In genomic region chr10:80543319-80543672, GRCh38 we compare ENCODE assay signal across 5 cellular contexts. TPM values are rescaled to one million over a fixed set of nuclear protein-coding genes. Genes with fewer than 3 reads are reported as not detected.
"Had no signal": no experiment of that assay in that cellular context is flagged by ENCODE, and none has a peak within 500 bp of the region (broad histone marks: within the 10 kb centered on the region; RNA-seq: fewer than 3 reads in every experiment).

No MANE protein-coding gene starts in this region.

RNA-seq across cellular contexts. Expression of gene SH2D4B, which starts 5.6 kb away (rescaled TPM):
- total RNA-seq: M059J, PC-3, Peyer's patch, Right ventricle myocardium superior had no signal
- polyA plus RNA-seq: SK-N-SH had no signal
